In the genomic region with DNA sequence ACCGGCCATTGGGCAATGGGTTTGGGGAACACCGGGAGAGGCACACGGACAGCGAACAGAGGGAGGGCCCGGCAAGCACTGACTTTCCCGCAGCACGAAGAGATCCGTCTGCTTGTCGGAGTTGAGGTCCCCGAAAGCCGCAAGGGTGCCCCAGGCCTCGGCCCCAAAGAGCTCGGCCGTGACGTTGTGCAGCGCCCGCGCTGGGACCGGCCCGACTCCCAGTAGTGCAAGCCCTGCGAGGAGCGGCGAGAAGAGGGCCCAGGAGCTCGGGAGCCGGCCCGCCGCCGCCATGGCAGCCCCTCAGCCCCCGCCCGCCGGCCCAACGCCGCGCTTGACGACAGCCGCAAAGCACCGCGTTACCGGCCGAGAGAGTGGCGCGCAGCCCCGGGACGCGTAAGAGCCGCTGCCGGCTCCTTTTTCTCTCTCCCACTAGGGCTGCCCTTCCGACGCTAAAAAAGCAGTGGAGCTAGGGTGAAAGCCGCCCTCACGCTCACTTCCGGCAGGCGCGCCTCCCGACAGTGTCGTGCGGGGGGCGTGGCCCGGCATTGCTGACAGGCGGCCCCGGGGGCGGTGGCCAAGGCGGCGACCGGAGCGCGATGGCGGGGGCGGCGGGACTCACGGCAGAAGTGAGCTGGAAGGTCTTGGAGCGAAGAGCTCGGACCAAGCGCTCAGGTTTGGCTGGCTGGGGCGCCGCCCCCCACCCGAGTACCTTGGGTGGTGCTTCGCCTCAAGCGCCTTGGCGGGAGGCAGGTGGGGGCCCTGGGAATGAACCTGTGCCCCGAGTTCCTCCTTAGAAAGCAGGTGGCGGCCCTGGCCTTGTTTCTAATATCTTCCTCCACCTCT, we compare ENCODE assay signal across 8 cellular contexts. TPM values are rescaled to one million over a fixed set of nuclear protein-coding genes. Genes with fewer than 3 reads are reported as not detected.
DNase-seq lines count a peak whose midpoint lies in the region; ATAC-seq and TF ChIP-seq lines count a peak whose summit lies in the region.

A gene (minus strand): TSS at position 309 of the 843 bp plus-strand sequence. CDS start 18 bp downstream, at position 291.
A gene (plus strand): TSS at position 577 of the 843 bp plus-strand sequence. CDS start 20 bp downstream, at position 597.

- intact Hi-C loops in vagina (cut with DNase I) = no loop called here

- TF ChIP-seq POLR2A in GM18505 (IDR thresholded peaks at IDR 0.05; ENCODE audit: borderline replicate concordance, extremely low read depth, insufficient read depth, insufficient read length) (peak; percentile 85), vagina (IDR thresholded peaks at IDR 0.05) (no peak)

- H3K4me3 ChIP-seq in astrocyte of the cerebellum (ENCODE audit: low read depth, low read length) (peak within 1 kb of the TSS; percentile 92), rectal smooth muscle tissue (ENCODE audit: low read length) (peak within 1 kb of the TSS; percentile 99), vagina (peak within 1 kb of the TSS; percentile 60 to 91)

- peak within 1 kb of the TSS; percentile 95 for H3K9ac ChIP-seq in rectal smooth muscle tissue (ENCODE audit: low read length)

- H3K9me3 ChIP-seq in vagina = no peaks in the 10 kb centered on the region

- peak; percentile 62 for DNase-seq in NCI-H1694 treated with DMSO at 0.1 percent for 48 hours (lab: John Stamatoyannopoulos, UW)
- peak; percentile 95 for DNase-seq in T-helper 9 cell
- DNase-seq in astrocyte of the cerebellum (ENCODE audit: low read depth) = peak; percentile 80
- DNase-seq in hepatic stellate cell (ENCODE audit: low spot score) = peak; percentile 76
- DNase-seq in vagina (ENCODE audit: extremely low spot score in 2 of 2) = peak in 1 of 2 donors; percentile 88

- TF ChIP-seq CTCF in astrocyte of the cerebellum (IDR thresholded peaks at IDR 0.05; ENCODE audit: low read depth, low read length, missing control alignments) (peak; percentile 6), vagina (IDR thresholded peaks at IDR 0.05) (no peak)

- in situ Hi-C loops in astrocyte of the cerebellum (cut with HindIII; ENCODE audit: low sequenced_read_pairs) = no loop called here

- H3K27ac ChIP-seq in rectal smooth muscle tissue (ENCODE audit: low read depth, low read length) (peak within 1 kb of the TSS; percentile 98), vagina (peak within 1 kb of the TSS; percentile 90)

- H3K36me3 ChIP-seq in rectal smooth muscle tissue (ENCODE audit: control insufficient read depth, insufficient read depth, low read length) = peaks cover under 1% of the 10 kb centered on the region
- H3K36me3 ChIP-seq in vagina = peaks cover 0 to 13% of the 10 kb centered on the region in 2 donors

- H3K4me1 ChIP-seq in rectal smooth muscle tissue (ENCODE audit: control insufficient read depth, insufficient read depth, low read length) (peaks cover 39% of the 10 kb centered on the region), vagina (peaks cover 42% of the 10 kb centered on the region)

- no peaks in the 10 kb centered on the region for H3K27me3 ChIP-seq in rectal smooth muscle tissue (ENCODE audit: control insufficient read depth, insufficient read depth, low read length)
- H3K27me3 ChIP-seq in vagina = no peaks in the 10 kb centered on the region

- ATAC-seq in GM18505 (IDR thresholded peaks at IDR 0.05; ENCODE audit: unreplicated experiment) (peak; percentile 75), HG02884 (IDR thresholded peaks at IDR 0.05; ENCODE audit: unreplicated experiment) (peak; percentile 63)

RNA-seq across cellular contexts. Expression of the first gene that starts in this region (rescaled TPM):
- 24.8 TPM for total RNA-seq in vagina

RNA-seq across cellular contexts. Expression of the second gene that starts in this region (rescaled TPM):
- total RNA-seq in vagina = 64.8 TPM
